1 cellular context compared by ENCODE assay signal in genomic region chr3:1611824-1612223, GRCh38.
TF ChIP-seq lines count a peak whose summit lies in the region.

No MANE protein-coding gene starts in this region.

TF ChIP-seq in SK-N-SH, 30 proteins besides CTCF, POLR2A, EP300 and RAD21 (continued from another document):
- no peak for TF ChIP-seq IRF3 (IDR thresholded peaks at IDR 0.05; ENCODE audit: low read depth, low read length)
TF ChIP-seq in SK-N-SH: peak in this region for 0.
